2 cellular contexts compared by ENCODE assay signal in the genomic region with DNA sequence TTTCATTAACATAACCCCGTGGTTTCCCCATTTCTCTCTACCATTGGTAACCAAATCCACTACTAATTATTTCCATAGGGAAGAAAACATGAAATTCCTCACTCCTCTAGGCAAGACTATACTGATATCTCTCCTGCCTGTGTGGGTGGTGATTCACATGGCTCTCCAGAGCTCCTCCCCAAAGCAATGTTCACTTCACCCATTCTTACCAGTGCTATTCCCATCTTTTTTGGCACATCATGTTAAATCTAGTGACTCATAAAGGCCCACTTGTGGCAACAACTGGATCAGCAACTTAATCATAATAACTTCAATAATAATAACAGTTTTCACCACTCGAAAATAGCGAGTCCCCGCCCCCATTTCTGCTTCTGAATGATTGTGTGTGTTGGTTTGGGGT.
TF ChIP-seq lines count a peak whose summit lies in the region.

No MANE protein-coding gene starts in this region.

TF ChIP-seq in SK-N-SH, 30 proteins besides CTCF, POLR2A, EP300 and RAD21 (continued from another document):
- TF ChIP-seq, protein P1, sequence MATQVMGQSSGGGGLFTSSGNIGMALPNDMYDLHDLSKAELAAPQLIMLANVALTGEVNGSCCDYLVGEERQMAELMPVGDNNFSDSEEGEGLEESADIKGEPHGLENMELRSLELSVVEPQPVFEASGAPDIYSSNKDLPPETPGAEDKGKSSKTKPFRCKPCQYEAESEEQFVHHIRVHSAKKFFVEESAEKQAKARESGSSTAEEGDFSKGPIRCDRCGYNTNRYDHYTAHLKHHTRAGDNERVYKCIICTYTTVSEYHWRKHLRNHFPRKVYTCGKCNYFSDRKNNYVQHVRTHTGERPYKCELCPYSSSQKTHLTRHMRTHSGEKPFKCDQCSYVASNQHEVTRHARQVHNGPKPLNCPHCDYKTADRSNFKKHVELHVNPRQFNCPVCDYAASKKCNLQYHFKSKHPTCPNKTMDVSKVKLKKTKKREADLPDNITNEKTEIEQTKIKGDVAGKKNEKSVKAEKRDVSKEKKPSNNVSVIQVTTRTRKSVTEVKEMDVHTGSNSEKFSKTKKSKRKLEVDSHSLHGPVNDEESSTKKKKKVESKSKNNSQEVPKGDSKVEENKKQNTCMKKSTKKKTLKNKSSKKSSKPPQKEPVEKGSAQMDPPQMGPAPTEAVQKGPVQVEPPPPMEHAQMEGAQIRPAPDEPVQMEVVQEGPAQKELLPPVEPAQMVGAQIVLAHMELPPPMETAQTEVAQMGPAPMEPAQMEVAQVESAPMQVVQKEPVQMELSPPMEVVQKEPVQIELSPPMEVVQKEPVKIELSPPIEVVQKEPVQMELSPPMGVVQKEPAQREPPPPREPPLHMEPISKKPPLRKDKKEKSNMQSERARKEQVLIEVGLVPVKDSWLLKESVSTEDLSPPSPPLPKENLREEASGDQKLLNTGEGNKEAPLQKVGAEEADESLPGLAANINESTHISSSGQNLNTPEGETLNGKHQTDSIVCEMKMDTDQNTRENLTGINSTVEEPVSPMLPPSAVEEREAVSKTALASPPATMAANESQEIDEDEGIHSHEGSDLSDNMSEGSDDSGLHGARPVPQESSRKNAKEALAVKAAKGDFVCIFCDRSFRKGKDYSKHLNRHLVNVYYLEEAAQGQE (IDR thresholded peaks at IDR 0.05; ENCODE audit: low read depth, low read length): no peak
- TF ChIP-seq NFIC (IDR thresholded peaks at IDR 0.05; ENCODE audit: borderline replicate concordance) (no peak), FOXM1 (IDR thresholded peaks at IDR 0.05; ENCODE audit: low read depth) (no peak), JUND (IDR thresholded peaks at IDR 0.05) (no peak), NRF1 (IDR thresholded peaks at IDR 0.05; ENCODE audit: low read depth, low read length) (no peak), MXI1 (IDR thresholded peaks at IDR 0.05; ENCODE audit: low read depth, low read length) (no peak), MEF2A (IDR thresholded peaks at IDR 0.05; ENCODE audit: borderline replicate concordance, low read depth) (no peak), CHD2 (IDR thresholded peaks at IDR 0.05; ENCODE audit: low read length, partially characterized antibody) (no peak), SIN3A (IDR thresholded peaks at IDR 0.05; ENCODE audit: borderline replicate concordance, low read depth, low read length) (no peak), ELF1 (IDR thresholded peaks at IDR 0.05) (no peak), RCOR1 (IDR thresholded peaks at IDR 0.05; ENCODE audit: low read length) (no peak), YY1 (IDR thresholded peaks at IDR 0.05; ENCODE audit: low read depth) (no peak)
- TF ChIP-seq, protein P2, sequence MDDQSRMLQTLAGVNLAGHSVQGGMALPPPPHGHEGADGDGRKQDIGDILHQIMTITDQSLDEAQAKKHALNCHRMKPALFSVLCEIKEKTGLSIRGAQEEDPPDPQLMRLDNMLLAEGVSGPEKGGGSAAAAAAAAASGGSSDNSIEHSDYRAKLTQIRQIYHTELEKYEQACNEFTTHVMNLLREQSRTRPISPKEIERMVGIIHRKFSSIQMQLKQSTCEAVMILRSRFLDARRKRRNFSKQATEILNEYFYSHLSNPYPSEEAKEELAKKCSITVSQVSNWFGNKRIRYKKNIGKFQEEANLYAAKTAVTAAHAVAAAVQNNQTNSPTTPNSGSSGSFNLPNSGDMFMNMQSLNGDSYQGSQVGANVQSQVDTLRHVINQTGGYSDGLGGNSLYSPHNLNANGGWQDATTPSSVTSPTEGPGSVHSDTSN (IDR thresholded peaks at IDR 0.05): no peak
- TF ChIP-seq, protein P3, sequence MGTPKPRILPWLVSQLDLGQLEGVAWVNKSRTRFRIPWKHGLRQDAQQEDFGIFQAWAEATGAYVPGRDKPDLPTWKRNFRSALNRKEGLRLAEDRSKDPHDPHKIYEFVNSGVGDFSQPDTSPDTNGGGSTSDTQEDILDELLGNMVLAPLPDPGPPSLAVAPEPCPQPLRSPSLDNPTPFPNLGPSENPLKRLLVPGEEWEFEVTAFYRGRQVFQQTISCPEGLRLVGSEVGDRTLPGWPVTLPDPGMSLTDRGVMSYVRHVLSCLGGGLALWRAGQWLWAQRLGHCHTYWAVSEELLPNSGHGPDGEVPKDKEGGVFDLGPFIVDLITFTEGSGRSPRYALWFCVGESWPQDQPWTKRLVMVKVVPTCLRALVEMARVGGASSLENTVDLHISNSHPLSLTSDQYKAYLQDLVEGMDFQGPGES (IDR thresholded peaks at IDR 0.05; ENCODE audit: low read depth, low read length): no peak
- TF ChIP-seq, protein P4, sequence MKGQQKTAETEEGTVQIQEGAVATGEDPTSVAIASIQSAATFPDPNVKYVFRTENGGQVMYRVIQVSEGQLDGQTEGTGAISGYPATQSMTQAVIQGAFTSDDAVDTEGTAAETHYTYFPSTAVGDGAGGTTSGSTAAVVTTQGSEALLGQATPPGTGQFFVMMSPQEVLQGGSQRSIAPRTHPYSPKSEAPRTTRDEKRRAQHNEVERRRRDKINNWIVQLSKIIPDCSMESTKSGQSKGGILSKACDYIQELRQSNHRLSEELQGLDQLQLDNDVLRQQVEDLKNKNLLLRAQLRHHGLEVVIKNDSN (IDR thresholded peaks at IDR 0.05; ENCODE audit: borderline replicate concordance, low read depth): no peak

TF ChIP-seq in SK-N-SH treated with all-trans-retinoic acid at 6 μM for 48 hours, 23 proteins besides CTCF, POLR2A, EP300 and RAD21 (continued from another document):
- TF ChIP-seq, protein P5, sequence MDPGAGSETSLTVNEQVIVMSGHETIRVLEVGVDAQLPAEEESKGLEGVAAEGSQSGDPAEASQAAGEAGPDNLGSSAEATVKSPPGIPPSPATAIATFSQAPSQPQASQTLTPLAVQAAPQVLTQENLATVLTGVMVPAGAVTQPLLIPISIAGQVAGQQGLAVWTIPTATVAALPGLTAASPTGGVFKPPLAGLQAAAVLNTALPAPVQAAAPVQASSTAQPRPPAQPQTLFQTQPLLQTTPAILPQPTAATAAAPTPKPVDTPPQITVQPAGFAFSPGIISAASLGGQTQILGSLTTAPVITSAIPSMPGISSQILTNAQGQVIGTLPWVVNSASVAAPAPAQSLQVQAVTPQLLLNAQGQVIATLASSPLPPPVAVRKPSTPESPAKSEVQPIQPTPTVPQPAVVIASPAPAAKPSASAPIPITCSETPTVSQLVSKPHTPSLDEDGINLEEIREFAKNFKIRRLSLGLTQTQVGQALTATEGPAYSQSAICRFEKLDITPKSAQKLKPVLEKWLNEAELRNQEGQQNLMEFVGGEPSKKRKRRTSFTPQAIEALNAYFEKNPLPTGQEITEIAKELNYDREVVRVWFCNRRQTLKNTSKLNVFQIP (CRISPR knock-in tag; IDR thresholded peaks at IDR 0.05; ENCODE audit: borderline replicate concordance, low read depth): no peak
- TF ChIP-seq OSR1 (CRISPR knock-in tag; IDR thresholded peaks at IDR 0.05) (no peak), ZNF70 (CRISPR knock-in tag; IDR thresholded peaks at IDR 0.05) (no peak), BACH2 (CRISPR knock-in tag; IDR thresholded peaks at IDR 0.05; ENCODE audit: borderline replicate concordance) (no peak), ARNTL (CRISPR knock-in tag; IDR thresholded peaks at IDR 0.05; ENCODE audit: borderline replicate concordance, low read depth) (no peak), SNAI2 (CRISPR knock-in tag; IDR thresholded peaks at IDR 0.05) (no peak), ISL1 (CRISPR knock-in tag; IDR thresholded peaks at IDR 0.05) (no peak), CSDC2 (CRISPR knock-in tag; IDR thresholded peaks at IDR 0.05) (no peak)
- TF ChIP-seq, protein P6, sequence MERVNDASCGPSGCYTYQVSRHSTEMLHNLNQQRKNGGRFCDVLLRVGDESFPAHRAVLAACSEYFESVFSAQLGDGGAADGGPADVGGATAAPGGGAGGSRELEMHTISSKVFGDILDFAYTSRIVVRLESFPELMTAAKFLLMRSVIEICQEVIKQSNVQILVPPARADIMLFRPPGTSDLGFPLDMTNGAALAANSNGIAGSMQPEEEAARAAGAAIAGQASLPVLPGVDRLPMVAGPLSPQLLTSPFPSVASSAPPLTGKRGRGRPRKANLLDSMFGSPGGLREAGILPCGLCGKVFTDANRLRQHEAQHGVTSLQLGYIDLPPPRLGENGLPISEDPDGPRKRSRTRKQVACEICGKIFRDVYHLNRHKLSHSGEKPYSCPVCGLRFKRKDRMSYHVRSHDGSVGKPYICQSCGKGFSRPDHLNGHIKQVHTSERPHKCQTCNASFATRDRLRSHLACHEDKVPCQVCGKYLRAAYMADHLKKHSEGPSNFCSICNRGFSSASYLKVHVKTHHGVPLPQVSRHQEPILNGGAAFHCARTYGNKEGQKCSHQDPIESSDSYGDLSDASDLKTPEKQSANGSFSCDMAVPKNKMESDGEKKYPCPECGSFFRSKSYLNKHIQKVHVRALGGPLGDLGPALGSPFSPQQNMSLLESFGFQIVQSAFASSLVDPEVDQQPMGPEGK (CRISPR knock-in tag; IDR thresholded peaks at IDR 0.05; ENCODE audit: borderline replicate concordance): no peak
- TF ChIP-seq, protein P7, sequence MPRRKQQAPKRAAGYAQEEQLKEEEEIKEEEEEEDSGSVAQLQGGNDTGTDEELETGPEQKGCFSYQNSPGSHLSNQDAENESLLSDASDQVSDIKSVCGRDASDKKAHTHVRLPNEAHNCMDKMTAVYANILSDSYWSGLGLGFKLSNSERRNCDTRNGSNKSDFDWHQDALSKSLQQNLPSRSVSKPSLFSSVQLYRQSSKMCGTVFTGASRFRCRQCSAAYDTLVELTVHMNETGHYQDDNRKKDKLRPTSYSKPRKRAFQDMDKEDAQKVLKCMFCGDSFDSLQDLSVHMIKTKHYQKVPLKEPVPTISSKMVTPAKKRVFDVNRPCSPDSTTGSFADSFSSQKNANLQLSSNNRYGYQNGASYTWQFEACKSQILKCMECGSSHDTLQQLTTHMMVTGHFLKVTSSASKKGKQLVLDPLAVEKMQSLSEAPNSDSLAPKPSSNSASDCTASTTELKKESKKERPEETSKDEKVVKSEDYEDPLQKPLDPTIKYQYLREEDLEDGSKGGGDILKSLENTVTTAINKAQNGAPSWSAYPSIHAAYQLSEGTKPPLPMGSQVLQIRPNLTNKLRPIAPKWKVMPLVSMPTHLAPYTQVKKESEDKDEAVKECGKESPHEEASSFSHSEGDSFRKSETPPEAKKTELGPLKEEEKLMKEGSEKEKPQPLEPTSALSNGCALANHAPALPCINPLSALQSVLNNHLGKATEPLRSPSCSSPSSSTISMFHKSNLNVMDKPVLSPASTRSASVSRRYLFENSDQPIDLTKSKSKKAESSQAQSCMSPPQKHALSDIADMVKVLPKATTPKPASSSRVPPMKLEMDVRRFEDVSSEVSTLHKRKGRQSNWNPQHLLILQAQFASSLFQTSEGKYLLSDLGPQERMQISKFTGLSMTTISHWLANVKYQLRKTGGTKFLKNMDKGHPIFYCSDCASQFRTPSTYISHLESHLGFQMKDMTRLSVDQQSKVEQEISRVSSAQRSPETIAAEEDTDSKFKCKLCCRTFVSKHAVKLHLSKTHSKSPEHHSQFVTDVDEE (CRISPR knock-in tag; IDR thresholded peaks at IDR 0.05): no peak
- TF ChIP-seq, protein P8, sequence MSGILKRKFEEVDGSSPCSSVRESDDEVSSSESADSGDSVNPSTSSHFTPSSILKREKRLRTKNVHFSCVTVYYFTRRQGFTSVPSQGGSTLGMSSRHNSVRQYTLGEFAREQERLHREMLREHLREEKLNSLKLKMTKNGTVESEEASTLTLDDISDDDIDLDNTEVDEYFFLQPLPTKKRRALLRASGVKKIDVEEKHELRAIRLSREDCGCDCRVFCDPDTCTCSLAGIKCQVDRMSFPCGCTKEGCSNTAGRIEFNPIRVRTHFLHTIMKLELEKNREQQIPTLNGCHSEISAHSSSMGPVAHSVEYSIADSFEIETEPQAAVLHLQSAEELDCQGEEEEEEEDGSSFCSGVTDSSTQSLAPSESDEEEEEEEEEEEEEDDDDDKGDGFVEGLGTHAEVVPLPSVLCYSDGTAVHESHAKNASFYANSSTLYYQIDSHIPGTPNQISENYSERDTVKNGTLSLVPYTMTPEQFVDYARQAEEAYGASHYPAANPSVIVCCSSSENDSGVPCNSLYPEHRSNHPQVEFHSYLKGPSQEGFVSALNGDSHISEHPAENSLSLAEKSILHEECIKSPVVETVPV (CRISPR knock-in tag; IDR thresholded peaks at IDR 0.05): no peak
